In the genomic region with DNA sequence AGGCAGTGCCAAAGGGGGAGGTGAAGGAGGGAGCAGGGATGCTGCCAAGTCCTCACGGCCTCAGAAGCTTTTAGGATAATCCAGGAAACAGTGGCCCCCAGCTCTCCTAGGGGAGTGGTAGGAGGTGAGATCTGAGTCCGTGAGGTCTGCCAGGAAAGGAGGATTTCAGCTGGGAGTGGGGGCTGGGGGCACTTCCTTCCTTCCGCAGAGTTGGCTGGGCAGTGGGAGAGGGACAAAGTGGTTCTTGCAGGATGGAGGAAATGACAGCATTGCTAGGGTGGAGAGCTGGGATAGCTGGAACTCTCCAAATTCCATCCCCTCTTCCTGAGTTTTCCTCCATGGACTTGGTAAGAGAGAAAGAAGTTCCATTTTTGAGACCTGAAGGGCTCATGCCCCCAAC, we compare ENCODE assay signal across 1 cellular context.
TF ChIP-seq lines count a peak whose summit lies in the region.

No MANE protein-coding gene starts in this region.

TF ChIP-seq in GM23338, 12 proteins besides CTCF, POLR2A, EP300 and RAD21:
- TF ChIP-seq, protein P1, sequence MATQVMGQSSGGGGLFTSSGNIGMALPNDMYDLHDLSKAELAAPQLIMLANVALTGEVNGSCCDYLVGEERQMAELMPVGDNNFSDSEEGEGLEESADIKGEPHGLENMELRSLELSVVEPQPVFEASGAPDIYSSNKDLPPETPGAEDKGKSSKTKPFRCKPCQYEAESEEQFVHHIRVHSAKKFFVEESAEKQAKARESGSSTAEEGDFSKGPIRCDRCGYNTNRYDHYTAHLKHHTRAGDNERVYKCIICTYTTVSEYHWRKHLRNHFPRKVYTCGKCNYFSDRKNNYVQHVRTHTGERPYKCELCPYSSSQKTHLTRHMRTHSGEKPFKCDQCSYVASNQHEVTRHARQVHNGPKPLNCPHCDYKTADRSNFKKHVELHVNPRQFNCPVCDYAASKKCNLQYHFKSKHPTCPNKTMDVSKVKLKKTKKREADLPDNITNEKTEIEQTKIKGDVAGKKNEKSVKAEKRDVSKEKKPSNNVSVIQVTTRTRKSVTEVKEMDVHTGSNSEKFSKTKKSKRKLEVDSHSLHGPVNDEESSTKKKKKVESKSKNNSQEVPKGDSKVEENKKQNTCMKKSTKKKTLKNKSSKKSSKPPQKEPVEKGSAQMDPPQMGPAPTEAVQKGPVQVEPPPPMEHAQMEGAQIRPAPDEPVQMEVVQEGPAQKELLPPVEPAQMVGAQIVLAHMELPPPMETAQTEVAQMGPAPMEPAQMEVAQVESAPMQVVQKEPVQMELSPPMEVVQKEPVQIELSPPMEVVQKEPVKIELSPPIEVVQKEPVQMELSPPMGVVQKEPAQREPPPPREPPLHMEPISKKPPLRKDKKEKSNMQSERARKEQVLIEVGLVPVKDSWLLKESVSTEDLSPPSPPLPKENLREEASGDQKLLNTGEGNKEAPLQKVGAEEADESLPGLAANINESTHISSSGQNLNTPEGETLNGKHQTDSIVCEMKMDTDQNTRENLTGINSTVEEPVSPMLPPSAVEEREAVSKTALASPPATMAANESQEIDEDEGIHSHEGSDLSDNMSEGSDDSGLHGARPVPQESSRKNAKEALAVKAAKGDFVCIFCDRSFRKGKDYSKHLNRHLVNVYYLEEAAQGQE (IDR thresholded peaks at IDR 0.05; ENCODE audit: unreplicated experiment) = no peak
- TF ChIP-seq STAT1 (IDR thresholded peaks at IDR 0.05; ENCODE audit: unreplicated experiment) = no peak
- no peak for TF ChIP-seq CREB1 (CRISPR knock-in tag; IDR thresholded peaks at IDR 0.05; ENCODE audit: low read depth)
- TF ChIP-seq ZNF331 (CRISPR knock-in tag; IDR thresholded peaks at IDR 0.05; ENCODE audit: low read depth) = no peak
- no peak for TF ChIP-seq ZNF114 (CRISPR knock-in tag; IDR thresholded peaks at IDR 0.05)
- TF ChIP-seq, protein P2, sequence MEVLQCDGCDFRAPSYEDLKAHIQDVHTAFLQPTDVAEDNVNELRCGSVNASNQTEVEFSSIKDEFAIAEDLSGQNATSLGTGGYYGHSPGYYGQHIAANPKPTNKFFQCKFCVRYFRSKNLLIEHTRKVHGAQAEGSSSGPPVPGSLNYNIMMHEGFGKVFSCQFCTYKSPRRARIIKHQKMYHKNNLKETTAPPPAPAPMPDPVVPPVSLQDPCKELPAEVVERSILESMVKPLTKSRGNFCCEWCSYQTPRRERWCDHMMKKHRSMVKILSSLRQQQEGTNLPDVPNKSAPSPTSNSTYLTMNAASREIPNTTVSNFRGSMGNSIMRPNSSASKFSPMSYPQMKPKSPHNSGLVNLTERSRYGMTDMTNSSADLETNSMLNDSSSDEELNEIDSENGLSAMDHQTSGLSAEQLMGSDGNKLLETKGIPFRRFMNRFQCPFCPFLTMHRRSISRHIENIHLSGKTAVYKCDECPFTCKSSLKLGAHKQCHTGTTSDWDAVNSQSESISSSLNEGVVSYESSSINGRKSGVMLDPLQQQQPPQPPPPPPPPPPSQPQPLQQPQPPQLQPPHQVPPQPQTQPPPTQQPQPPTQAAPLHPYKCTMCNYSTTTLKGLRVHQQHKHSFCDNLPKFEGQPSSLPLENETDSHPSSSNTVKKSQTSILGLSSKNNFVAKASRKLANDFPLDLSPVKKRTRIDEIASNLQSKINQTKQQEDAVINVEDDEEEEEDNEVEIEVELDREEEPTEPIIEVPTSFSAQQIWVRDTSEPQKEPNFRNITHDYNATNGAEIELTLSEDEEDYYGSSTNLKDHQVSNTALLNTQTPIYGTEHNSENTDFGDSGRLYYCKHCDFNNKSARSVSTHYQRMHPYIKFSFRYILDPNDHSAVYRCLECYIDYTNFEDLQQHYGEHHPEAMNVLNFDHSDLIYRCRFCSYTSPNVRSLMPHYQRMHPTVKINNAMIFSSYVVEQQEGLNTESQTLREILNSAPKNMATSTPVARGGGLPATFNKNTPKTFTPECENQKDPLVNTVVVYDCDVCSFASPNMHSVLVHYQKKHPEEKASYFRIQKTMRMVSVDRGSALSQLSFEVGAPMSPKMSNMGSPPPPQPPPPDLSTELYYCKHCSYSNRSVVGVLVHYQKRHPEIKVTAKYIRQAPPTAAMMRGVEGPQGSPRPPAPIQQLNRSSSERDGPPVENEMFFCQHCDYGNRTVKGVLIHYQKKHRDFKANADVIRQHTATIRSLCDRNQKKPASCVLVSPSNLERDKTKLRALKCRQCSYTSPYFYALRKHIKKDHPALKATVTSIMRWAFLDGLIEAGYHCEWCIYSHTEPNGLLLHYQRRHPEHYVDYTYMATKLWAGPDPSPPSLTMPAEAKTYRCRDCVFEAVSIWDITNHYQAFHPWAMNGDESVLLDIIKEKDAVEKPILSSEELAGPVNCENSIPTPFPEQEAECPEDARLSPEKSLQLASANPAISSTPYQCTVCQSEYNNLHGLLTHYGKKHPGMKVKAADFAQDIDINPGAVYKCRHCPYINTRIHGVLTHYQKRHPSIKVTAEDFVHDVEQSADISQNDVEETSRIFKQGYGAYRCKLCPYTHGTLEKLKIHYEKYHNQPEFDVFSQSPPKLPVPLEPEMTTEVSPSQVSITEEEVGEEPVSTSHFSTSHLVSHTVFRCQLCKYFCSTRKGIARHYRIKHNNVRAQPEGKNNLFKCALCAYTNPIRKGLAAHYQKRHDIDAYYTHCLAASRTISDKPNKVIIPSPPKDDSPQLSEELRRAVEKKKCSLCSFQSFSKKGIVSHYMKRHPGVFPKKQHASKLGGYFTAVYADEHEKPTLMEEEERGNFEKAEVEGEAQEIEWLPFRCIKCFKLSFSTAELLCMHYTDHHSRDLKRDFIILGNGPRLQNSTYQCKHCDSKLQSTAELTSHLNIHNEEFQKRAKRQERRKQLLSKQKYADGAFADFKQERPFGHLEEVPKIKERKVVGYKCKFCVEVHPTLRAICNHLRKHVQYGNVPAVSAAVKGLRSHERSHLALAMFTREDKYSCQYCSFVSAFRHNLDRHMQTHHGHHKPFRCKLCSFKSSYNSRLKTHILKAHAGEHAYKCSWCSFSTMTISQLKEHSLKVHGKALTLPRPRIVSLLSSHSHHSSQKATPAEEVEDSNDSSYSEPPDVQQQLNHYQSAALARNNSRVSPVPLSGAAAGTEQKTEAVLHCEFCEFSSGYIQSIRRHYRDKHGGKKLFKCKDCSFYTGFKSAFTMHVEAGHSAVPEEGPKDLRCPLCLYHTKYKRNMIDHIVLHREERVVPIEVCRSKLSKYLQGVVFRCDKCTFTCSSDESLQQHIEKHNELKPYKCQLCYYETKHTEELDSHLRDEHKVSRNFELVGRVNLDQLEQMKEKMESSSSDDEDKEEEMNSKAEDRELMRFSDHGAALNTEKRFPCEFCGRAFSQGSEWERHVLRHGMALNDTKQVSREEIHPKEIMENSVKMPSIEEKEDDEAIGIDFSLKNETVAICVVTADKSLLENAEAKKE (CRISPR knock-in tag; IDR thresholded peaks at IDR 0.05) = no peak
- no peak for TF ChIP-seq EZH2phosphoT487 (IDR thresholded peaks at IDR 0.05; ENCODE audit: unreplicated experiment)
- TF ChIP-seq, protein P3, sequence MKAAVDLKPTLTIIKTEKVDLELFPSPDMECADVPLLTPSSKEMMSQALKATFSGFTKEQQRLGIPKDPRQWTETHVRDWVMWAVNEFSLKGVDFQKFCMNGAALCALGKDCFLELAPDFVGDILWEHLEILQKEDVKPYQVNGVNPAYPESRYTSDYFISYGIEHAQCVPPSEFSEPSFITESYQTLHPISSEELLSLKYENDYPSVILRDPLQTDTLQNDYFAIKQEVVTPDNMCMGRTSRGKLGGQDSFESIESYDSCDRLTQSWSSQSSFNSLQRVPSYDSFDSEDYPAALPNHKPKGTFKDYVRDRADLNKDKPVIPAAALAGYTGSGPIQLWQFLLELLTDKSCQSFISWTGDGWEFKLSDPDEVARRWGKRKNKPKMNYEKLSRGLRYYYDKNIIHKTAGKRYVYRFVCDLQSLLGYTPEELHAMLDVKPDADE (IDR thresholded peaks at IDR 0.05) = no peak
- no peak for TF ChIP-seq NANOG (IDR thresholded peaks at IDR 0.05; ENCODE audit: borderline replicate concordance)
- TF ChIP-seq JUNB (IDR thresholded peaks at IDR 0.05; ENCODE audit: unreplicated experiment) = no peak
- TF ChIP-seq POLR2AphosphoS5 (IDR thresholded peaks at IDR 0.05; ENCODE audit: low read depth) = no peak
- TF ChIP-seq EZH2 (IDR thresholded peaks at IDR 0.05; ENCODE audit: low read depth, unreplicated experiment) = no peak
